19 cellular contexts compared by ENCODE assay signal in the genomic region with DNA sequence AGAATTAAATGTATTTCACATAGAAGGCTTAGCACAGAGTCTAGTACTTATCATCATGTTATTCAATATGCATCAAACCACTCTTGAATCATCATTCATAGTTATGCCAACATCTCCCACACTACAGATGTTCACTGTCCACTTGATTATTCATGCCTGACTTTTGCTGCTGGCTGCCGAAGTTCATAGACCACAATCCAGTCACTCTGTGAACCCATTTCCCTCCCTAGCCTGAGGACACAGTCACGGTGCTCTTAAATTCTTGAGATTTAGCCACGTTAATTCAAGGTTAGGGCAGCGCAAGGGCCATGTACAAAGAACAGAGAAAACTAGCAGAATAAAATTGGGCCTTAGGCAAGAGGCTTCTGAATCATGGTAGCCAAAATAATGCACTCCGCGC.
DNase-seq lines count a peak whose midpoint lies in the region; ATAC-seq and TF ChIP-seq lines count a peak whose summit lies in the region.
"Had no signal": no experiment of that assay in that cellular context is flagged by ENCODE, and none has a peak within 500 bp of the region (broad histone marks: within the 10 kb centered on the region; RNA-seq: fewer than 3 reads in every experiment).

No MANE protein-coding gene starts in this region.

- H3K36me3 ChIP-seq in brain microvascular endothelial cell (replicated peaks): peaks cover 19% of the 10 kb centered on the region
- H3K36me3 ChIP-seq: BE2C, prostate gland had no signal

- no peaks in the 10 kb centered on the region for H3K27me3 ChIP-seq in brain microvascular endothelial cell (replicated peaks)
- H3K27me3 ChIP-seq: BE2C had no signal

- H3K4me3 ChIP-seq in AG09309 (ENCODE audit: control insufficient read depth, low read depth, low read length): no peak overlapping the region
- no peak overlapping the region for H3K4me3 ChIP-seq in brain microvascular endothelial cell (ENCODE audit: low read depth, low read length)
- H3K4me3 ChIP-seq: prostate gland had no signal

- TF ChIP-seq CTCF in AG09309 (IDR thresholded peaks at IDR 0.05; ENCODE audit: control insufficient read depth, insufficient read depth, low read depth, low read length, missing control alignments): no peak
- no peak for TF ChIP-seq CTCF in brain microvascular endothelial cell (IDR thresholded peaks at IDR 0.05; ENCODE audit: low read depth, low read length, missing control alignments)

- in situ Hi-C loops in brain microvascular endothelial cell (cut with HindIII; ENCODE audit: low pct_ligation_motif_present, low sequenced_read_pairs): no loop called here

- no peak for ATAC-seq in GM18520 (IDR thresholded peaks at IDR 0.05; ENCODE audit: unreplicated experiment)
- ATAC-seq: activated T-helper 17 cell treated with anti-CD3 and anti-CD28 coated beads, Interleukin-2, amount 50 U/mL, for 72 hours; stimulated activated memory B cell treated with anti-CD40 and anti-IgM and Interleukin-4, amounts not matched to agents 10 μg/mL and 1 μg/mL and 100 μg/mL, for 72 hours had no signal

- H3K27ac ChIP-seq in brain microvascular endothelial cell: peak overlapping the region; percentile 42
- H3K27ac ChIP-seq: prostate gland had no signal

- DNase-seq in AG09309 (ENCODE audit: low read depth) (peak; percentile 84), HS-5 (ENCODE audit: low read depth) (peak; percentile 82), brain microvascular endothelial cell (peak; percentile 80), iris pigment epithelial cell (ENCODE audit: low read depth) (peak; percentile 88), DMS153 treated with DMSO at 0.1 percent for 48 hours (lab: John Stamatoyannopoulos, UW; ENCODE audit: unreplicated experiment) (no peak), islet precursor cell (no peak), globus pallidus (ENCODE audit: low spot score) (no peak)
- DNase-seq: activated CD4-positive, alpha-beta memory T cell treated with anti-CD3 and anti-CD28 coated beads for 36 hours; BE2C; caudate nucleus; H9; NCI-H1105; NCI-H510A; stimulated activated CD4-positive, alpha-beta T cell treated with anti-CD3 and anti-CD28 coated beads, Interleukin-4, amount 100 ng/mL, for 1 hour; T1000 had no signal

Comparison
In these comparisons a context has a peak if more than half of its experiments do, and no peak if none do; other contexts are left out.
1. DNase-seq: peak in AG09309 (single experiment), HS-5 (single experiment), brain microvascular endothelial cell (single experiment) and iris pigment epithelial cell (single experiment); none in DMS153 treated with DMSO at 0.1 percent for 48 hours (single experiment), islet precursor cell (single experiment) and globus pallidus (single experiment).